Comparison of ENCODE assay signal across 8 cellular contexts in genomic region chr6:10721850-10722569, GRCh38. TPM values are rescaled to one million over a fixed set of nuclear protein-coding genes. Genes with fewer than 3 reads are reported as not detected.
A peak's percentile ranks its signal among the peaks of the same experiment; 100 is the strongest.
DNase-seq lines count a peak whose midpoint lies in the region; TF ChIP-seq lines count a peak whose summit lies in the region.

No MANE protein-coding gene starts in this region.

- peak; percentile 5 for TF ChIP-seq POLR2A in GM15510 (IDR thresholded peaks at IDR 0.05; ENCODE audit: borderline replicate concordance, extremely low read depth, insufficient read length)

- peak overlapping the region; percentile 96 for H3K4me2 ChIP-seq in skeletal muscle satellite cell (ENCODE audit: low read length)

- TF ChIP-seq CTCF in WI38 (IDR thresholded peaks at IDR 0.05; ENCODE audit: low read depth, low read length) (no peak), foreskin fibroblast (IDR thresholded peaks at IDR 0.05; ENCODE audit: low read depth, low read length) (no peak)

- peak overlapping the region; percentile 82 for H3K4me3 ChIP-seq in WI38 (ENCODE audit: low read depth, low read length)
- peak overlapping the region; percentile 82 to 95 for H3K4me3 ChIP-seq in foreskin fibroblast (ENCODE audit: low read depth in 1 of 2, low read length in 2 of 2)
- H3K4me3 ChIP-seq in skeletal muscle satellite cell (ENCODE audit: low read length), result peak overlapping the region; percentile 84

- H3K36me3 ChIP-seq in skeletal muscle satellite cell (ENCODE audit: insufficient read depth, low read length), result peaks cover 14% of the 10 kb centered on the region

- H3K9me3 ChIP-seq in skeletal muscle satellite cell (replicated peaks; ENCODE audit: low read length), result peaks cover 4% of the 10 kb centered on the region

- no peaks in the 10 kb centered on the region for H3K27me3 ChIP-seq in skeletal muscle satellite cell (ENCODE audit: control insufficient read depth, insufficient read depth, low read length)

- H3K4me1 ChIP-seq in skeletal muscle satellite cell (ENCODE audit: control insufficient read depth, insufficient read depth, low read length), result peaks cover 18% of the 10 kb centered on the region

- peak overlapping the region; percentile 97 for H3K9ac ChIP-seq in skeletal muscle satellite cell (ENCODE audit: low read depth, low read length)

- DNase-seq in foreskin fibroblast, result no peak
- DNase-seq in stimulated activated CD4-positive, alpha-beta T cell treated with anti-CD3 and anti-CD28 coated beads, Interleukin-4, amount 100 ng/mL, for 4 hours, result no peak
- no peak for DNase-seq in COLO829 (ENCODE audit: low spot score)
- no peak for DNase-seq in activated gamma-delta T cell treated with Interleukin-2 at 50 U/mL for 16 hours
- no peak for DNase-seq in NCI-H2029 (lab: John Stamatoyannopoulos, UW)

RNA-seq across cellular contexts. Expression of gene TMEM14C, which starts 0.9 kb away (rescaled TPM):
- 91.8 and 130 TPM in 2 replicates for total RNA-seq in skeletal muscle satellite cell (2012; rRNA removed)

RNA-seq across cellular contexts. Expression of gene TMEM14B, which starts 25.6 kb away (rescaled TPM):
- 85.9 and 103 TPM in 2 replicates for total RNA-seq in skeletal muscle satellite cell (2012; rRNA removed)

RNA-seq across cellular contexts. Expression of gene PAK1IP1, which starts 27.2 kb away (rescaled TPM):
- 25.3 and 30.4 TPM in 2 replicates for total RNA-seq in skeletal muscle satellite cell (2012; rRNA removed)

RNA-seq across cellular contexts. Expression of gene C6orf52, which starts 27.6 kb away (rescaled TPM):
- total RNA-seq in skeletal muscle satellite cell (2012; rRNA removed), result 0.66 and 1.5 TPM in 2 replicates
